Comparison of ENCODE assay signal across 15 cellular contexts in genomic region chr2:24903527-24904103, GRCh38. TPM values are rescaled to one million over a fixed set of nuclear protein-coding genes. Genes with fewer than 3 reads are reported as not detected.
A peak's percentile ranks its signal among the peaks of the same experiment; 100 is the strongest.
DNase-seq lines count a peak whose midpoint lies in the region; ATAC-seq, FAIRE-seq and TF ChIP-seq lines count a peak whose summit lies in the region.
"Had no signal": no experiment of that assay in that cellular context is flagged by ENCODE, and none has a peak within 500 bp of the region (broad histone marks: within the 10 kb centered on the region; RNA-seq: fewer than 3 reads in every experiment).

No MANE protein-coding gene starts in this region.

- no peak overlapping the region for H2BK15ac ChIP-seq in H1 (ENCODE audit: low read length)

- H2BK5ac ChIP-seq in H1 (ENCODE audit: low read depth, low read length) = no peak overlapping the region

- no peak for FAIRE-seq in H1 (lab: Jason Lieb, UNC)
- FAIRE-seq: GM12891, GM19239 had no signal

- H4K8ac ChIP-seq in H1 (ENCODE audit: extremely low read depth, insufficient read depth, low read length) = no peak overlapping the region

- H3K27me3 Mint-ChIP-seq in GM23338 (ENCODE audit: insufficient read depth, low read depth, poor library complexity) (peaks cover 11% of the 10 kb centered on the region), WTC11 (ENCODE audit: low read depth) (no peaks in the 10 kb centered on the region), progenitor cell of endocrine pancreas (no peaks in the 10 kb centered on the region)
- H3K27me3 Mint-ChIP-seq: CD4-positive, CD25-positive, alpha-beta regulatory T cell had no signal

- H3K27me3 ChIP-seq in GM23338 (ENCODE audit: insufficient read depth) (no peaks in the 10 kb centered on the region), H1 (replicated peaks in 1 of 4; ENCODE audit: control insufficient read depth in 3 of 4, extremely low read depth in 1 of 4, insufficient read depth in 3 of 4, low read length in 3 of 4) (no peaks in the 10 kb centered on the region)
- H3K27me3 ChIP-seq: BLaER1 treated with 17β-estradiol and CSF1 and Interleukin-3, amounts not matched to agents 10 nM and 100 nM had no signal

- H2BK12ac ChIP-seq in H1 (ENCODE audit: low read depth, low read length) = 0 out of 2 replicates have a peak overlapping the region, but pooled peaks have one; percentile 17

- TF ChIP-seq CTCF in GM23338 (conservative IDR thresholded peaks at IDR 0.05; ENCODE audit: low read depth in 2 of 2) (no peak), WTC11 (IDR thresholded peaks at IDR 0.05) (no peak), H1 (IDR thresholded peaks at IDR 0.05; ENCODE audit: control extremely low read depth in 1 of 3, insufficient read depth in 1 of 3, low read depth in 1 of 3, low read length in 3 of 3) (no peak), progenitor cell of endocrine pancreas (IDR thresholded peaks at IDR 0.05; ENCODE audit: unreplicated experiment) (no peak)

- H4K91ac ChIP-seq in H1 (replicated peaks; ENCODE audit: insufficient read length, low read length) = no peak overlapping the region

- no peak overlapping the region for H3K56ac ChIP-seq in H1 (replicated peaks; ENCODE audit: insufficient read length, low read depth, low read length)

- H3K36me3 ChIP-seq in GM23338 (ENCODE audit: insufficient read depth) = no peaks in the 10 kb centered on the region
- no peaks in the 10 kb centered on the region for H3K36me3 ChIP-seq in H1 (ENCODE audit: control insufficient read depth in 2 of 4, insufficient read depth in 4 of 4, low read length in 3 of 4)

- no peak overlapping the region for H2AFZ ChIP-seq in GM23338
- no peak overlapping the region for H2AFZ ChIP-seq in H1 (ENCODE audit: low read length)

- H3K4me1 ChIP-seq in GM23338 (ENCODE audit: insufficient read depth) (no peaks in the 10 kb centered on the region), H1 (replicated peaks in 1 of 4; ENCODE audit: control insufficient read depth in 3 of 4, insufficient read depth in 4 of 4, low read length in 3 of 4) (peaks cover 0 to 4% (median 2%) of the 10 kb centered on the region in 4 experiments; a peak in 5 of 7 replicates)

- no peaks in the 10 kb centered on the region for H3F3A ChIP-seq in GM23338 (replicated peaks; ENCODE audit: low read depth)

- H3K4me1 Mint-ChIP-seq in GM23338 (peaks cover 15% of the 10 kb centered on the region), WTC11 (peaks cover 18% of the 10 kb centered on the region), progenitor cell of endocrine pancreas (ENCODE audit: low read depth) (no peaks in the 10 kb centered on the region)

- TF ChIP-seq RAD21 in H1 (IDR thresholded peaks at IDR 0.05 in 1 of 2, conservative IDR thresholded peaks at IDR 0.05 in 1 of 2; ENCODE audit: low read depth in 2 of 2, low read length in 2 of 2) = no peak

- H4K5ac ChIP-seq in H1 (ENCODE audit: insufficient read length, low read depth, low read length) = no peak overlapping the region

- H3K4me3 ChIP-seq in GM23338 (no peak overlapping the region), H1 (ENCODE audit: extremely low read depth in 1 of 4, insufficient read depth in 2 of 4, low read depth in 3 of 4, low read length in 4 of 4) (no peak overlapping the region)
- H3K4me3 ChIP-seq: BLaER1 treated with 17β-estradiol and CSF1 and Interleukin-3, amounts not matched to agents 10 nM and 100 nM had no signal

- H3K9me3 ChIP-seq in H1 (ENCODE audit: insufficient read depth in 2 of 2, low read depth in 1 of 2, low read length in 1 of 2) = no peaks in the 10 kb centered on the region

- H2BK20ac ChIP-seq in H1 (ENCODE audit: low read length) = no peak overlapping the region

- H3K27ac Mint-ChIP-seq in GM23338 (peak overlapping the region; percentile 25), WTC11 (no peak overlapping the region), progenitor cell of endocrine pancreas (no peak overlapping the region)

- H2AK5ac ChIP-seq in H1 (ENCODE audit: low read depth, low read length) = no peak overlapping the region

- no peak overlapping the region for H3K4ac ChIP-seq in H1 (replicated peaks; ENCODE audit: insufficient read length, low read depth, low read length)

- WGBS in H1 (ENCODE audit: extremely low coverage in 1 of 2, insufficient coverage in 1 of 2, insufficient read length in 1 of 2, insufficient replicate concordance in 2 of 2, low coverage in 1 of 2, low lambda C conversion rate in 2 of 2, missing lambda C conversion rate in 1 of 2), 2 experiments = 86% methylated on average over 14 of the region's 14 CpGs; no CpG with 5 or more reads in 1 of the 2 experiments

- no peak overlapping the region for H3K14ac ChIP-seq in H1 (ENCODE audit: insufficient read length)

- H3K79me2 ChIP-seq in GM23338 (replicated peaks; ENCODE audit: insufficient read depth) (peaks cover 10% of the 10 kb centered on the region; the same call in 1 of the 2 replicates), H1 (ENCODE audit: control insufficient read depth in 1 of 2, insufficient read depth in 2 of 2, low read length in 2 of 2) (no peaks in the 10 kb centered on the region; a peak in 1 of 4 replicates)

- peaks cover 24% of the 10 kb centered on the region for H3K36me3 Mint-ChIP-seq in GM23338 (ENCODE audit: low read depth)
- H3K36me3 Mint-ChIP-seq in WTC11 = peaks cover 11% of the 10 kb centered on the region
- peaks cover 12% of the 10 kb centered on the region for H3K36me3 Mint-ChIP-seq in progenitor cell of endocrine pancreas (ENCODE audit: insufficient read depth)

- H3K27ac ChIP-seq in GM23338 (ENCODE audit: low read depth) = no peak overlapping the region
- no peak overlapping the region for H3K27ac ChIP-seq in H1 (ENCODE audit: low read depth, low read length)
- H3K27ac ChIP-seq: BLaER1 treated with 17β-estradiol and CSF1 and Interleukin-3, amounts not matched to agents 10 nM and 100 nM had no signal

- POLR2A ChIA-PET in WTC11 (lab: Charles Lee) (no interaction called here), H1 (lab: Charles Lee; ENCODE audit: partially characterized antibody) (no interaction called here)

- ATAC-seq in GM23338 = peak; percentile 56
- ATAC-seq in WTC11 = peak; percentile 38; the same call in 1 of the 2 replicates
- ATAC-seq in sciatic nerve = no peak
- ATAC-seq in HG02798 (IDR thresholded peaks at IDR 0.05; ENCODE audit: poor library complexity, unreplicated experiment) = no peak

- H4K20me1 ChIP-seq in GM23338 (replicated peaks; ENCODE audit: insufficient read depth) = no peaks in the 10 kb centered on the region; the same call in 1 of the 2 replicates
- peaks cover 0 to 4% of the 10 kb centered on the region in 2 experiments for H4K20me1 ChIP-seq in H1 (replicated peaks in 1 of 2; ENCODE audit: control insufficient read depth in 1 of 2, insufficient read depth in 2 of 2, low read length in 2 of 2)

- H3K4me3 Mint-ChIP-seq in GM23338 = no peak overlapping the region
- no peak overlapping the region for H3K4me3 Mint-ChIP-seq in WTC11
- no peak overlapping the region for H3K4me3 Mint-ChIP-seq in progenitor cell of endocrine pancreas (ENCODE audit: low read depth)
- H3K4me3 Mint-ChIP-seq: CD4-positive, CD25-positive, alpha-beta regulatory T cell had no signal

- no peak for TF ChIP-seq POLR2A in H1 (IDR thresholded peaks at IDR 0.05; ENCODE audit: control extremely low read depth in 1 of 2, low read depth in 2 of 2, low read length in 2 of 2)

- H2BK120ac ChIP-seq in H1 (replicated peaks; ENCODE audit: low read depth, low read length) = peak overlapping the region; percentile 22

- peak overlapping the region; percentile 60 for H3K18ac ChIP-seq in H1 (ENCODE audit: extremely low read depth, low read length)

- no peak for DNase-seq in GM23338 (ENCODE audit: low spot score)
- DNase-seq in WTC11 (ENCODE audit: low spot score) = no peak
- DNase-seq in H1 (ENCODE audit: low read depth in 1 of 2, low spot score in 2 of 2) = no peak
- peak; percentile 51 for DNase-seq in sciatic nerve (ENCODE audit: low spot score)
- no peak for DNase-seq in progenitor cell of endocrine pancreas (ENCODE audit: low spot score, unreplicated experiment)
- no peak for DNase-seq in NCI-H1694 (lab: John Stamatoyannopoulos, UW)
- DNase-seq: ACHN; Calu3; CD4-positive, CD25-positive, alpha-beta regulatory T cell; DMS 273 treated with DMSO at 0.1 percent for 48 hours; IMR-90 had no signal

- H3K9me2 ChIP-seq in GM23338 (ENCODE audit: insufficient read depth) = no peaks in the 10 kb centered on the region

- no peak overlapping the region for H3K4me2 ChIP-seq in GM23338
- no peak overlapping the region for H3K4me2 ChIP-seq in H1 (ENCODE audit: insufficient read depth in 1 of 2, low read depth in 2 of 2, low read length in 2 of 2)
- H3K4me2 ChIP-seq: BLaER1 treated with 17β-estradiol and CSF1 and Interleukin-3, amounts not matched to agents 10 nM and 100 nM had no signal

- no peak for TF ChIP-seq EP300 in H1 (IDR thresholded peaks at IDR 0.05; ENCODE audit: borderline replicate concordance in 1 of 2, low read depth in 2 of 2, low read length in 2 of 2)

- H3K23ac ChIP-seq in H1 (ENCODE audit: insufficient read length) = no peak overlapping the region

- H3K9me3 Mint-ChIP-seq in GM23338 = no peaks in the 10 kb centered on the region; the same call in 2 of the 3 replicates
- no peaks in the 10 kb centered on the region for H3K9me3 Mint-ChIP-seq in WTC11
- H3K9me3 Mint-ChIP-seq in progenitor cell of endocrine pancreas (ENCODE audit: low read depth) = no peaks in the 10 kb centered on the region

- CTCF ChIA-PET in WTC11 (lab: Charles Lee) (interaction anchor here (0.7 kb wide), 1 partner anchor 458 kb away, joined by 3 read pairs; no protein-coding TSS in a partner anchor), H1 (lab: Charles Lee; ENCODE audit: partially characterized antibody) (no interaction called here)

- H3K9ac ChIP-seq in H1 (replicated peaks in 1 of 4; ENCODE audit: extremely low read depth in 1 of 4, low read depth in 3 of 4, low read length in 3 of 4) = no peak overlapping the region
- H3K9ac ChIP-seq: BLaER1 treated with 17β-estradiol and CSF1 and Interleukin-3, amounts not matched to agents 10 nM and 100 nM had no signal

- intact Hi-C loops in sciatic nerve (cut with DNase I) = no loop called here

- no peaks in the 10 kb centered on the region for H3K23me2 ChIP-seq in H1 (ENCODE audit: low read depth, low read length)

- H3K79me1 ChIP-seq in H1 (ENCODE audit: low read depth, low read length) = peaks cover 4% of the 10 kb centered on the region

RNA-seq across cellular contexts. Expression of gene ADCY3, which starts 16.4 kb away (rescaled TPM):
- total RNA-seq in GM23338 (2014; rRNA removed; shearing (Covaris generic)) = 30.1 and 32.4 TPM in 2 replicates
- 9.5 and 9.7 TPM in 2 replicates for polyA plus RNA-seq in GM23338 (2016; fragmentation: Nextera tagmentation; extraction: Ambion mirVana)
- 37.1 to 41.7 TPM (median 39.4 TPM) in 3 replicates for total RNA-seq in WTC11 (2021)
- 50.5 and 52.9 TPM in 2 replicates for total RNA-seq in H1 (2021; fragmentation: NEBNext Ultra II Directional; extraction: Animal tissue kit (Norgen Biotek cat#: 25700))
- polyA plus RNA-seq in H1 (2011; rRNA removed) = 45.1 and 61.8 TPM in 2 replicates
- 42.3 TPM for polyA plus RNA-seq in H1 (2011; cell fraction: cytosol; rRNA removed)
- polyA plus RNA-seq in H1 (2011; cell fraction: nucleus; rRNA removed) = 128 TPM
- polyA plus RNA-seq in H1 (2012, experiment 1 of 2) = 29.0 to 39.1 TPM (median 33.5 TPM) in 4 replicates
- 22.5 TPM for polyA plus RNA-seq in H1 (2012, experiment 2 of 2)
- 38.2 TPM for polyA plus RNA-seq in H1 (2013, experiment 1 of 2)
- polyA plus RNA-seq in H1 (2013, experiment 2 of 2) = 35.0 TPM
- polyA minus RNA-seq in H1 (2011; rRNA and poly(A)+ RNA removed) = 92.2 and 116 TPM in 2 replicates
- polyA minus RNA-seq in H1 (2011; cell fraction: cytosol; rRNA and poly(A)+ RNA removed) = 37.3 TPM
- polyA minus RNA-seq in H1 (2011; cell fraction: nucleus; rRNA and poly(A)+ RNA removed) = 53.5 TPM
- 306 TPM for total RNA-seq in sciatic nerve
- total RNA-seq in progenitor cell of endocrine pancreas = 22.6 and 24.6 TPM in 2 replicates

Comparison
In these comparisons a context has a peak if more than half of its experiments do, and no peak if none do; other contexts are left out.
1. ATAC-seq: peak in GM23338 (single experiment) and WTC11 (single experiment); none in sciatic nerve (single experiment) and HG02798 (single experiment).